ENCODE assay signal across 39 cellular contexts in genomic region chr14:105460116-105460515, GRCh38. TPM values are rescaled to one million over a fixed set of nuclear protein-coding genes. Genes with fewer than 3 reads are reported as not detected.
"Had no signal": no experiment of that assay in that cellular context is flagged by ENCODE, and none has a peak within 500 bp of the region (broad histone marks: within the 10 kb centered on the region; RNA-seq: fewer than 3 reads in every experiment).

No MANE protein-coding gene starts in this region.

- H3K9me3 Mint-ChIP-seq: activated naive CD4-positive, alpha-beta T cell treated with anti-CD3 and anti-CD28 coated beads for 36 hours; activated naive CD4-positive, alpha-beta T cell treated with anti-CD3 and anti-CD28 coated beads, Interleukin-2, amount 10 ng/mL, durations not matched to agents 7 days and 5 days; activated naive CD4-positive, alpha-beta T cell treated with anti-CD3 and anti-CD28 coated beads, Interleukin-2, amount 50 U/mL, for 24 hours; activated naive CD4-positive, alpha-beta T cell treated with anti-CD3 and anti-CD28 coated beads, Interleukin-2, amount 50 U/mL, for 72 hours; activated naive CD8-positive, alpha-beta T cell treated with anti-CD3 and anti-CD28 coated beads for 36 hours; activated naive CD8-positive, alpha-beta T cell treated with anti-CD3 and anti-CD28 coated beads, Interleukin-2, amount 10 ng/mL, durations not matched to agents 7 days and 5 days; activated naive CD8-positive, alpha-beta T cell treated with anti-CD3 and anti-CD28 coated beads, Interleukin-2, amount 50 U/mL, for 24 hours; activated T-cell treated with anti-CD3 and anti-CD28 coated beads, Interleukin-2, amount 50 U/mL, for 24 hours; activated T-cell treated with anti-CD3 and anti-CD28 coated beads, Interleukin-2, amount 50 U/mL, for 4 hours; activated T-cell treated with anti-CD3 and anti-CD28 coated beads, Interleukin-2, amount 50 U/mL, for 72 hours; activated T-helper 1 cell treated with anti-CD3 and anti-CD28 coated beads, Interleukin-12 subunit alpha, Interleukin-12 subunit beta, Interleukin-2, Interleukin-4 antibody, amounts not matched to agents 30 ng/mL and 10 ng/mL and 1 ng/mL, durations not matched to agents 14 hours and 24 hours and 36 hours; activated T-helper 17 cell treated with anti-CD3 and anti-CD28 coated beads, Interleukin-2, amount 50 U/mL, for 72 hours; activated T-helper 2 cell treated with anti-CD3 and anti-CD28 coated beads, Interferon-gamma antibody, Interleukin-2, Interleukin-4, amounts not matched to agents 10 μg/mL and 5 μg/mL and 100 μg/mL, durations not matched to agents 14 hours and 24 hours and 36 hours; brain; central memory CD8-positive, alpha-beta T cell had no signal

- H3K27me3 Mint-ChIP-seq: activated naive CD4-positive, alpha-beta T cell treated with anti-CD3 and anti-CD28 coated beads, Interleukin-2, amount 10 ng/mL, durations not matched to agents 7 days and 5 days; activated naive CD4-positive, alpha-beta T cell treated with anti-CD3 and anti-CD28 coated beads, Interleukin-2, amount 50 U/mL, for 24 hours; activated naive CD8-positive, alpha-beta T cell; activated naive CD8-positive, alpha-beta T cell treated with anti-CD3 and anti-CD28 coated beads for 36 hours; activated naive CD8-positive, alpha-beta T cell treated with anti-CD3 and anti-CD28 coated beads, Interleukin-2, amount 10 ng/mL, durations not matched to agents 7 days and 5 days; activated naive CD8-positive, alpha-beta T cell treated with anti-CD3 and anti-CD28 coated beads, Interleukin-2, amount 50 U/mL, for 24 hours; activated T-cell treated with anti-CD3 and anti-CD28 coated beads, Interleukin-2, amount 50 U/mL, for 24 hours; activated T-helper 17 cell treated with anti-CD3 and anti-CD28 coated beads, Interleukin-2, amount 50 U/mL, for 72 hours; brain; central memory CD8-positive, alpha-beta T cell had no signal

- H3K27ac ChIP-seq: adrenal gland, ascending aorta, body of pancreas, brain microvascular endothelial cell, breast epithelium, cardiac muscle cell had no signal

- FAIRE-seq: astrocyte, bronchial epithelial cell had no signal

- H3K4me3 ChIP-seq: adrenal gland, ascending aorta, body of pancreas, breast epithelium, cardiac muscle cell had no signal

- H3K4me1 Mint-ChIP-seq: activated naive CD4-positive, alpha-beta T cell treated with anti-CD3 and anti-CD28 coated beads, Interleukin-2, amount 10 ng/mL, durations not matched to agents 7 days and 5 days; activated naive CD4-positive, alpha-beta T cell treated with anti-CD3 and anti-CD28 coated beads, Interleukin-2, amount 50 U/mL, for 24 hours; activated naive CD8-positive, alpha-beta T cell treated with anti-CD3 and anti-CD28 coated beads for 36 hours; activated naive CD8-positive, alpha-beta T cell treated with anti-CD3 and anti-CD28 coated beads, Interleukin-2, amount 10 ng/mL, durations not matched to agents 7 days and 5 days; activated naive CD8-positive, alpha-beta T cell treated with anti-CD3 and anti-CD28 coated beads, Interleukin-2, amount 50 U/mL, for 24 hours; activated T-helper 17 cell treated with anti-CD3 and anti-CD28 coated beads, Interleukin-2, amount 50 U/mL, for 72 hours; brain; central memory CD8-positive, alpha-beta T cell had no signal

- ATAC-seq: activated naive CD4-positive, alpha-beta T cell treated with anti-CD3 and anti-CD28 coated beads, Interleukin-2, amount 50 U/mL, for 72 hours; activated naive CD8-positive, alpha-beta T cell treated with anti-CD3 and anti-CD28 coated beads, Interleukin-2, amount 50 U/mL, for 24 hours; activated T-cell treated with anti-CD3 and anti-CD28 coated beads, Interleukin-2, amount 50 U/mL, for 4 hours; activated T-cell treated with anti-CD3 and anti-CD28 coated beads, Interleukin-2, amount 50 U/mL, for 72 hours; activated T-helper 17 cell treated with anti-CD3 and anti-CD28 coated beads, Interleukin-2, amount 50 U/mL, for 72 hours; body of pancreas had no signal

- H3K27me3 ChIP-seq: adrenal gland, ascending aorta, body of pancreas, brain microvascular endothelial cell, breast epithelium, cardiac muscle cell had no signal

- DNase-seq: activated effector memory CD4-positive, alpha-beta T cell treated with anti-CD3 and anti-CD28 coated beads, Interleukin-2, amount 50 U/mL, for 16 hours; activated effector memory CD4-positive, alpha-beta T cell treated with Interleukin-2 at 50 U/mL for 16 hours; activated gamma-delta T cell; activated gamma-delta T cell treated with Interleukin-2 at 50 U/mL for 16 hours; activated naive CD4-positive, alpha-beta T cell; activated naive CD4-positive, alpha-beta T cell treated with anti-CD3 and anti-CD28 coated beads for 36 hours; activated naive CD4-positive, alpha-beta T cell treated with anti-CD3 and anti-CD28 coated beads, Interleukin-2, amount 10 ng/mL, durations not matched to agents 7 days and 5 days; activated naive CD4-positive, alpha-beta T cell treated with anti-CD3 and anti-CD28 coated beads, Interleukin-2, amount 50 U/mL, for 16 hours; activated naive CD4-positive, alpha-beta T cell treated with Interleukin-2 at 50 U/mL for 16 hours; activated naive CD8-positive, alpha-beta T cell treated with anti-CD3 and anti-CD28 coated beads for 36 hours; activated naive CD8-positive, alpha-beta T cell treated with anti-CD3 and anti-CD28 coated beads, Interleukin-2, amount 10 ng/mL, durations not matched to agents 7 days and 5 days; activated naive CD8-positive, alpha-beta T cell treated with anti-CD3 and anti-CD28 coated beads, Interleukin-2, amount 50 U/mL, for 24 hours; activated T-cell treated with anti-CD3 and anti-CD28 coated beads, Interleukin-2, amount 50 U/mL, for 1 hour; activated T-cell treated with anti-CD3 and anti-CD28 coated beads, Interleukin-2, amount 50 U/mL, for 24 hours; activated T-cell treated with anti-CD3 and anti-CD28 coated beads, Interleukin-2, amount 50 U/mL, for 4 hours; activated T-cell treated with anti-CD3 and anti-CD28 coated beads, Interleukin-2, amount 50 U/mL, for 48 hours; activated T-cell treated with anti-CD3 and anti-CD28 coated beads, Interleukin-2, amount 50 U/mL, for 72 hours; adrenal gland; amniotic stem cell; amygdala; anterior cingulate cortex; body of pancreas; brain microvascular endothelial cell; caudate nucleus; central memory CD4-positive, alpha-beta T cell; cerebellar nuclear complex had no signal

- H3K36me3 ChIP-seq: breast epithelium had no signal

- H3K4me1 ChIP-seq: adrenal gland, ascending aorta, body of pancreas, breast epithelium had no signal

- H3K4me3 Mint-ChIP-seq: activated naive CD4-positive, alpha-beta T cell treated with anti-CD3 and anti-CD28 coated beads for 36 hours; activated naive CD4-positive, alpha-beta T cell treated with anti-CD3 and anti-CD28 coated beads, Interleukin-2, amount 10 ng/mL, durations not matched to agents 7 days and 5 days; activated naive CD4-positive, alpha-beta T cell treated with anti-CD3 and anti-CD28 coated beads, Interleukin-2, amount 50 U/mL, for 24 hours; activated naive CD8-positive, alpha-beta T cell; activated naive CD8-positive, alpha-beta T cell treated with anti-CD3 and anti-CD28 coated beads for 36 hours; activated naive CD8-positive, alpha-beta T cell treated with anti-CD3 and anti-CD28 coated beads, Interleukin-2, amount 10 ng/mL, durations not matched to agents 7 days and 5 days; activated naive CD8-positive, alpha-beta T cell treated with anti-CD3 and anti-CD28 coated beads, Interleukin-2, amount 50 U/mL, for 24 hours; activated T-cell treated with anti-CD3 and anti-CD28 coated beads, Interleukin-2, amount 50 U/mL, for 24 hours; activated T-cell treated with anti-CD3 and anti-CD28 coated beads, Interleukin-2, amount 50 U/mL, for 4 hours; activated T-cell treated with anti-CD3 and anti-CD28 coated beads, Interleukin-2, amount 50 U/mL, for 72 hours; activated T-helper 1 cell treated with anti-CD3 and anti-CD28 coated beads, Interleukin-12 subunit alpha, Interleukin-12 subunit beta, Interleukin-2, Interleukin-4 antibody, amounts not matched to agents 30 ng/mL and 10 ng/mL and 1 ng/mL, durations not matched to agents 14 hours and 24 hours and 36 hours; activated T-helper 17 cell treated with anti-CD3 and anti-CD28 coated beads, Interleukin-2, amount 50 U/mL, for 72 hours; brain; central memory CD8-positive, alpha-beta T cell had no signal

- H3K27ac Mint-ChIP-seq: activated naive CD4-positive, alpha-beta T cell treated with anti-CD3 and anti-CD28 coated beads for 36 hours; activated naive CD4-positive, alpha-beta T cell treated with anti-CD3 and anti-CD28 coated beads, Interleukin-2, amount 10 ng/mL, durations not matched to agents 7 days and 5 days; activated naive CD4-positive, alpha-beta T cell treated with anti-CD3 and anti-CD28 coated beads, Interleukin-2, amount 50 U/mL, for 24 hours; activated naive CD4-positive, alpha-beta T cell treated with anti-CD3 and anti-CD28 coated beads, Interleukin-2, amount 50 U/mL, for 72 hours; activated naive CD8-positive, alpha-beta T cell; activated naive CD8-positive, alpha-beta T cell treated with anti-CD3 and anti-CD28 coated beads for 36 hours; activated naive CD8-positive, alpha-beta T cell treated with anti-CD3 and anti-CD28 coated beads, Interleukin-2, amount 10 ng/mL, durations not matched to agents 7 days and 5 days; activated naive CD8-positive, alpha-beta T cell treated with anti-CD3 and anti-CD28 coated beads, Interleukin-2, amount 50 U/mL, for 24 hours; activated T-cell treated with anti-CD3 and anti-CD28 coated beads, Interleukin-2, amount 50 U/mL, for 72 hours; activated T-helper 1 cell treated with anti-CD3 and anti-CD28 coated beads, Interleukin-12 subunit alpha, Interleukin-12 subunit beta, Interleukin-2, Interleukin-4 antibody, amounts not matched to agents 30 ng/mL and 10 ng/mL and 1 ng/mL, durations not matched to agents 14 hours and 24 hours and 36 hours; activated T-helper 17 cell treated with anti-CD3 and anti-CD28 coated beads, Interleukin-2, amount 50 U/mL, for 72 hours; activated T-helper 2 cell treated with anti-CD3 and anti-CD28 coated beads, Interferon-gamma antibody, Interleukin-2, Interleukin-4, amounts not matched to agents 10 μg/mL and 5 μg/mL and 100 μg/mL, durations not matched to agents 14 hours and 24 hours and 36 hours; brain had no signal

- H3K36me3 Mint-ChIP-seq: activated naive CD8-positive, alpha-beta T cell had no signal

- H3K9me3 ChIP-seq: adrenal gland, ascending aorta, body of pancreas, breast epithelium had no signal

RNA-seq across cellular contexts. Expression of gene CRIP2, which starts 14.5 kb away (rescaled TPM):
- total RNA-seq: activated naive CD4-positive, alpha-beta T cell treated with anti-CD3 and anti-CD28 coated beads for 36 hours; activated T-helper 1 cell treated with anti-CD3 and anti-CD28 coated beads, Interleukin-12 subunit alpha, Interleukin-12 subunit beta, Interleukin-2, Interleukin-4 antibody, amounts not matched to agents 30 ng/mL and 10 ng/mL and 1 ng/mL, durations not matched to agents 14 hours and 24 hours and 36 hours had no signal

RNA-seq across cellular contexts. Expression of gene CRIP1, which starts 26.6 kb away (rescaled TPM):
- total RNA-seq: bronchial epithelial cell had no signal
